Comparison of ENCODE assay signal across 29 cellular contexts in genomic region chr2:47019532-47019931, GRCh38.
A peak's percentile ranks its signal among the peaks of the same experiment; 100 is the strongest.
DNase-seq lines count a peak whose midpoint lies in the region; ATAC-seq, FAIRE-seq and TF ChIP-seq lines count a peak whose summit lies in the region.
"Had no signal": no experiment of that assay in that cellular context is flagged by ENCODE, and none has a peak within 500 bp of the region (broad histone marks: within the 10 kb centered on the region; RNA-seq: fewer than 3 reads in every experiment).

No MANE protein-coding gene starts in this region.

- H3K36me3 Mint-ChIP-seq in stimulated activated effector memory CD8-positive, alpha-beta T cell treated with anti-CD3 and anti-CD28 coated beads, Interleukin-12 subunit alpha, Interleukin-12 subunit beta, amount 100 ng/mL, for 72 hours = peaks cover 75% of the 10 kb centered on the region

- TF ChIP-seq POLR2A in HepG2 (IDR thresholded peaks at IDR 0.05; ENCODE audit: insufficient read depth in 1 of 2, low read depth in 2 of 2, low read length in 2 of 2) = no peak

- no peaks in the 10 kb centered on the region for H3K9me3 Mint-ChIP-seq in stimulated activated effector memory CD8-positive, alpha-beta T cell treated with anti-CD3 and anti-CD28 coated beads, Interleukin-12 subunit alpha, Interleukin-12 subunit beta, amount 100 ng/mL, for 72 hours
- H3K9me3 Mint-ChIP-seq: activated naive CD4-positive, alpha-beta T cell treated with anti-CD3 and anti-CD28 coated beads, Interleukin-2, amount 50 U/mL, for 72 hours; activated T-helper 17 cell treated with anti-CD3 and anti-CD28 coated beads, Interleukin-2, amount 50 U/mL, for 72 hours; stimulated activated memory B cell treated with anti-CD40 and anti-IgM and Interleukin-4, amounts not matched to agents 10 μg/mL and 1 μg/mL and 100 μg/mL, for 72 hours; WTC11 had no signal

- CTCF ChIA-PET in HepG2 (lab: Yijun Ruan, JAX; ENCODE audit: low intra/inter-chr PET ratio, low total read pairs) = no interaction called here

- no peak overlapping the region for H2AFZ ChIP-seq in HepG2 (ENCODE audit: low read length)

- H3K9ac ChIP-seq in HepG2 (ENCODE audit: insufficient read depth, low read depth, low read length) = no peak overlapping the region

- TF ChIP-seq EP300 in HepG2 (IDR thresholded peaks at IDR 0.05; ENCODE audit: low read depth in 2 of 2, low read length in 2 of 2) = no peak
- TF ChIP-seq EP300 in HepG2 (CRISPR knock-in tag; IDR thresholded peaks at IDR 0.05; ENCODE audit: borderline replicate concordance) = no peak

- ATAC-seq in stimulated activated effector memory CD8-positive, alpha-beta T cell treated with anti-CD3 and anti-CD28 coated beads, Interleukin-12 subunit alpha, Interleukin-12 subunit beta, amount 100 ng/mL, for 72 hours = no peak
- ATAC-seq in HepG2 = no peak
- ATAC-seq: activated naive CD4-positive, alpha-beta T cell treated with anti-CD3 and anti-CD28 coated beads, Interleukin-2, amount 50 U/mL, for 72 hours; activated T-helper 17 cell treated with anti-CD3 and anti-CD28 coated beads, Interleukin-2, amount 50 U/mL, for 72 hours; esophagus mucosa; stimulated activated memory B cell treated with anti-CD40 and anti-IgM and Interleukin-4, amounts not matched to agents 10 μg/mL and 1 μg/mL and 100 μg/mL, for 72 hours; WTC11 had no signal

- POLR2A ChIA-PET in HepG2 (lab: Yijun Ruan, JAX) = no interaction called here

- over 99% methylated on average over 5 of the region's 5 CpGs for WGBS in HepG2 (ENCODE audit: low lambda C conversion rate)

- intact Hi-C loops in HepG2 (cut with micrococcal nuclease; ENCODE audit: unreplicated experiment) = no loop called here

- no peaks in the 10 kb centered on the region for H3K27me3 ChIP-seq in layer of hippocampus (ENCODE audit: control insufficient read depth, insufficient read depth, low read length)
- no peaks in the 10 kb centered on the region for H3K27me3 ChIP-seq in HepG2 (ENCODE audit: control insufficient read depth in 1 of 2, insufficient read depth in 2 of 2, low read length in 2 of 2)
- no peaks in the 10 kb centered on the region for H3K27me3 ChIP-seq in brain microvascular endothelial cell (replicated peaks)
- H3K27me3 ChIP-seq: BLaER1 treated with 17β-estradiol and CSF1 and Interleukin-3, amounts not matched to agents 10 nM and 100 nM; colonic mucosa; thyroid gland had no signal

- H3K4me1 ChIP-seq in HepG2 (ENCODE audit: insufficient read depth, low read length) = no peaks in the 10 kb centered on the region
- H3K4me1 ChIP-seq: Caco-2, colonic mucosa, HAP-1 had no signal

- H3K79me2 ChIP-seq in HepG2 (ENCODE audit: insufficient read depth, low read length) = no peaks in the 10 kb centered on the region

- H3K4me3 ChIP-seq in HepG2 (replicated peaks in 1 of 3; ENCODE audit: insufficient read depth in 1 of 3, low read depth in 2 of 3, low read length in 3 of 3) (no peak overlapping the region), brain microvascular endothelial cell (ENCODE audit: low read depth, low read length) (no peak overlapping the region)
- H3K4me3 ChIP-seq: BLaER1 treated with 17β-estradiol and CSF1 and Interleukin-3, amounts not matched to agents 10 nM and 100 nM; colonic mucosa; HAP-1; lung; smooth muscle cell; thyroid gland had no signal

- no peak for TF ChIP-seq RAD21 in HepG2 (CRISPR knock-in tag; IDR thresholded peaks at IDR 0.05)

- no TSS peak for BruUV-seq in HepG2 (replicated peaks; lab: Mats Ljungman, UMichigan)

- peak; percentile 55 for DNase-seq in cerebellar cortex (ENCODE audit: low spot score)
- DNase-seq in stimulated activated effector memory CD8-positive, alpha-beta T cell treated with anti-CD3 and anti-CD28 coated beads, Interleukin-12 subunit alpha, Interleukin-12 subunit beta, amount 100 ng/mL, for 72 hours (ENCODE audit: low spot score in 2 of 2) = no peak
- no peak for DNase-seq in GM20000 (ENCODE audit: low spot score)
- DNase-seq in HepG2 (ENCODE audit: low spot score) = no peak
- no peak for DNase-seq in cerebellar nuclear complex (lab: John Stamatoyannopoulos, UW)
- DNase-seq in brain microvascular endothelial cell = no peak
- DNase-seq: Caco-2, colonic mucosa, NCI-H1105, NCI-H2081, NCI-H774, SHP77, T-helper 9 cell, thyroid gland had no signal

- H4K20me1 ChIP-seq in HepG2 (ENCODE audit: insufficient read depth, low read length) = no peaks in the 10 kb centered on the region

- peak overlapping the region; percentile 64 for H3K27ac Mint-ChIP-seq in stimulated activated effector memory CD8-positive, alpha-beta T cell treated with anti-CD3 and anti-CD28 coated beads, Interleukin-12 subunit alpha, Interleukin-12 subunit beta, amount 100 ng/mL, for 72 hours
- H3K27ac Mint-ChIP-seq: activated T-helper 17 cell treated with anti-CD3 and anti-CD28 coated beads, Interleukin-2, amount 50 U/mL, for 72 hours; stimulated activated memory B cell treated with anti-CD40 and anti-IgM and Interleukin-4, amounts not matched to agents 10 μg/mL and 1 μg/mL and 100 μg/mL, for 72 hours; WTC11 had no signal

- H3K36me3 ChIP-seq in KOPT-K1 (ENCODE audit: insufficient read depth, low read length) (peaks cover 82% of the 10 kb centered on the region), HepG2 (replicated peaks in 1 of 2; ENCODE audit: control insufficient read depth in 1 of 2, insufficient read depth in 2 of 2, low read length in 2 of 2) (peaks cover 24 to 54% of the 10 kb centered on the region in 2 experiments), brain microvascular endothelial cell (replicated peaks) (peaks cover 29% of the 10 kb centered on the region)
- H3K36me3 ChIP-seq: colonic mucosa, HAP-1 had no signal

- H3K4me3 Mint-ChIP-seq in stimulated activated effector memory CD8-positive, alpha-beta T cell treated with anti-CD3 and anti-CD28 coated beads, Interleukin-12 subunit alpha, Interleukin-12 subunit beta, amount 100 ng/mL, for 72 hours = no peak overlapping the region
- H3K4me3 Mint-ChIP-seq: activated T-helper 17 cell treated with anti-CD3 and anti-CD28 coated beads, Interleukin-2, amount 50 U/mL, for 72 hours; stimulated activated memory B cell treated with anti-CD40 and anti-IgM and Interleukin-4, amounts not matched to agents 10 μg/mL and 1 μg/mL and 100 μg/mL, for 72 hours; WTC11 had no signal

- H3K9me3 ChIP-seq in KOPT-K1 (ENCODE audit: insufficient read depth, low read length, poor library complexity, severe bottlenecking) (no peaks in the 10 kb centered on the region), HepG2 (ENCODE audit: low read length) (no peaks in the 10 kb centered on the region)
- H3K9me3 ChIP-seq: BLaER1 treated with 17β-estradiol and CSF1 and Interleukin-3, amounts not matched to agents 10 nM and 100 nM; Caco-2; colonic mucosa; HAP-1; thyroid gland had no signal

- H3K27ac ChIP-seq in KOPT-K1 (ENCODE audit: low read depth, low read length, poor library complexity, severe bottlenecking) (peak overlapping the region; percentile 83), layer of hippocampus (ENCODE audit: low read depth, low read length) (peak overlapping the region; percentile 4), HepG2 (ENCODE audit: extremely low read length, insufficient read depth, low read length) (no peak overlapping the region), brain microvascular endothelial cell (no peak overlapping the region)
- H3K27ac ChIP-seq: colonic mucosa, HL-60 had no signal

- no peak overlapping the region for H3K4me2 ChIP-seq in HepG2 (ENCODE audit: low read depth, low read length)
- H3K4me2 ChIP-seq: BLaER1 treated with 17β-estradiol and CSF1 and Interleukin-3, amounts not matched to agents 10 nM and 100 nM; smooth muscle cell had no signal

- TF ChIP-seq CTCF in GM20000 (IDR thresholded peaks at IDR 0.05; ENCODE audit: extremely low read depth, missing control alignments) (no peak), HepG2 (CRISPR knock-in tag; IDR thresholded peaks at IDR 0.05) (no peak), brain microvascular endothelial cell (IDR thresholded peaks at IDR 0.05; ENCODE audit: low read depth, low read length, missing control alignments) (no peak)

- peaks cover 16% of the 10 kb centered on the region for H3K4me1 Mint-ChIP-seq in stimulated activated effector memory CD8-positive, alpha-beta T cell treated with anti-CD3 and anti-CD28 coated beads, Interleukin-12 subunit alpha, Interleukin-12 subunit beta, amount 100 ng/mL, for 72 hours
- H3K4me1 Mint-ChIP-seq: activated T-helper 17 cell treated with anti-CD3 and anti-CD28 coated beads, Interleukin-2, amount 50 U/mL, for 72 hours had no signal

- no peak for FAIRE-seq in HepG2 (lab: Jason Lieb, UNC)
- FAIRE-seq: frontal cortex, GM12892, islet of Langerhans had no signal

- in situ Hi-C loops in HepG2 (cut with HindIII; ENCODE audit: extremely low pct_ligation_motif_present, low pct_unique_long_range_greater_than_20kb) = no loop called here
- in situ Hi-C loops in brain microvascular endothelial cell (cut with HindIII; ENCODE audit: low pct_ligation_motif_present, low sequenced_read_pairs) = loop anchor here (25.0 kb wide), 1 partner anchor 143 kb away; the partner anchor contains the start of gene STPG4

TF ChIP-seq in HepG2, 621 proteins besides CTCF, POLR2A, EP300 and RAD21 (continues in another document):
- no peak for TF ChIP-seq POGK (CRISPR knock-in tag; conservative IDR thresholded peaks at IDR 0.05)
- no peak for TF ChIP-seq ZNF790 (CRISPR knock-in tag; IDR thresholded peaks at IDR 0.05; ENCODE audit: borderline replicate concordance)
- TF ChIP-seq RFX1 (IDR thresholded peaks at IDR 0.05) = no peak
- no peak for TF ChIP-seq TOE1 (CRISPR knock-in tag; IDR thresholded peaks at IDR 0.05)
- TF ChIP-seq MTF1 (CRISPR knock-in tag; IDR thresholded peaks at IDR 0.05) = no peak
- TF ChIP-seq HNRNPK (IDR thresholded peaks at IDR 0.05; ENCODE audit: low read depth, low read length, poor library complexity, severe bottlenecking) = no peak
- no peak for TF ChIP-seq CCDC6 (CRISPR knock-in tag; IDR thresholded peaks at IDR 0.05)
- TF ChIP-seq ZNF292 (CRISPR knock-in tag; IDR thresholded peaks at IDR 0.05; ENCODE audit: borderline replicate concordance, low read depth) = no peak

Comparison
In these comparisons a context has a peak if more than half of its experiments do, and no peak if none do; other contexts are left out.
1. H3K27ac ChIP-seq: peak in KOPT-K1 (single experiment) and layer of hippocampus (single experiment); none in HepG2 (single experiment) and brain microvascular endothelial cell (single experiment).